In genomic region chr18:44946529-44947113, GRCh38 we compare ENCODE assay signal across 17 cellular contexts.
A peak's percentile ranks its signal among the peaks of the same experiment; 100 is the strongest.
DNase-seq lines count a peak whose midpoint lies in the region; ATAC-seq and TF ChIP-seq lines count a peak whose summit lies in the region.
"Had no signal": no experiment of that assay in that cellular context is flagged by ENCODE, and none has a peak within 500 bp of the region (broad histone marks: within the 10 kb centered on the region; RNA-seq: fewer than 3 reads in every experiment).

No MANE protein-coding gene starts in this region.

- peaks cover 6 to 39% (median 8%) of the 10 kb centered on the region in 3 donors for H3K4me1 ChIP-seq in gastroesophageal sphincter

- peaks cover 0 to 21% of the 10 kb centered on the region in 2 donors for H3K36me3 ChIP-seq in gastroesophageal sphincter

- no peaks in the 10 kb centered on the region for H3K27me3 ChIP-seq in gastroesophageal sphincter
- H3K27me3 ChIP-seq: sigmoid colon had no signal

- peaks cover 24% of the 10 kb centered on the region for H3K36me3 Mint-ChIP-seq in memory B cell

- TF ChIP-seq EP300 in gastroesophageal sphincter (IDR thresholded peaks at IDR 0.05): no peak

- no peak for ATAC-seq in memory B cell (ENCODE audit: low read depth)
- ATAC-seq in gastroesophageal sphincter: no peak
- ATAC-seq in GM19395 (IDR thresholded peaks at IDR 0.05; ENCODE audit: unreplicated experiment): no peak

- TF ChIP-seq CTCF in gastroesophageal sphincter (IDR thresholded peaks at IDR 0.05): no peak

- no peak overlapping the region for H3K4me3 ChIP-seq in gastroesophageal sphincter
- H3K4me3 ChIP-seq: coronary artery, sigmoid colon had no signal

- WGBS in gastroesophageal sphincter (ENCODE audit: low coverage in 1 of 2), 2 donors: 75 to 94% methylated on average over 3 to 4 of the region's 4 CpGs

- no peak for TF ChIP-seq POLR2A in gastroesophageal sphincter (IDR thresholded peaks at IDR 0.05)

- no peak overlapping the region for H3K27ac ChIP-seq in gastroesophageal sphincter
- H3K27ac ChIP-seq: coronary artery, sigmoid colon, VCaP had no signal

- no peaks in the 10 kb centered on the region for H3K9me3 ChIP-seq in gastroesophageal sphincter
- H3K9me3 ChIP-seq: sigmoid colon had no signal

- H3K4me1 Mint-ChIP-seq in memory B cell: peaks cover 11% of the 10 kb centered on the region

- no peak overlapping the region for H3K4me3 Mint-ChIP-seq in memory B cell

- H3K27me3 Mint-ChIP-seq in memory B cell: no peaks in the 10 kb centered on the region

- H3K9me3 Mint-ChIP-seq in memory B cell: no peaks in the 10 kb centered on the region

- H3K27ac Mint-ChIP-seq in memory B cell: peak overlapping the region; percentile 75

- peak; percentile 99 for DNase-seq in DMS79 treated with DMSO at 0.1 percent for 48 hours (lab: John Stamatoyannopoulos, UW)
- DNase-seq in NCI-H187 treated with DMSO at 0.1 percent for 48 hours (lab: John Stamatoyannopoulos, UW): peak; percentile 88
- DNase-seq in NCI-H748 (lab: John Stamatoyannopoulos, UW; ENCODE audit: unreplicated experiment): peak; percentile 98
- DNase-seq in memory B cell (ENCODE audit: low spot score in 2 of 2): no peak
- no peak for DNase-seq in NCI-H526 (lab: John Stamatoyannopoulos, UW)
- DNase-seq in effector CD4-positive, alpha-beta T cell: no peak
- DNase-seq: activated CD8-positive, alpha-beta memory T cell treated with anti-CD3 and anti-CD28 coated beads for 24 hours; Kasumi-1; occipital lobe; sigmoid colon; stimulated activated CD4-positive, alpha-beta T cell treated with anti-CD3 and anti-CD28 coated beads, Interleukin-2, amount 100 ng/mL, for 24 hours; substantia nigra; SW 1271 had no signal

Comparison
In these comparisons a context has a peak if more than half of its experiments do, and no peak if none do; other contexts are left out.
1. DNase-seq: peak in DMS79 treated with DMSO at 0.1 percent for 48 hours (single experiment), NCI-H187 treated with DMSO at 0.1 percent for 48 hours (single experiment) and NCI-H748 (single experiment); none in memory B cell (0 of 2), NCI-H526 (0 of 2) and effector CD4-positive, alpha-beta T cell (single experiment).